15 cellular contexts compared by ENCODE assay signal in genomic region chr5:4879075-4879474, GRCh38.
A peak's percentile ranks its signal among the peaks of the same experiment; 100 is the strongest.
DNase-seq lines count a peak whose midpoint lies in the region; ATAC-seq, FAIRE-seq and TF ChIP-seq lines count a peak whose summit lies in the region.
"Had no signal": no experiment of that assay in that cellular context is flagged by ENCODE, and none has a peak within 500 bp of the region (broad histone marks: within the 10 kb centered on the region; RNA-seq: fewer than 3 reads in every experiment).

No MANE protein-coding gene starts in this region.

- peak overlapping the region; percentile 19 for H2BK15ac ChIP-seq in neuronal stem cell (ENCODE audit: low read length)

- no peaks in the 10 kb centered on the region for H3K36me3 ChIP-seq in HCT116 (ENCODE audit: control insufficient read depth in 1 of 2, insufficient read depth in 2 of 2, low read length in 2 of 2)
- no peaks in the 10 kb centered on the region for H3K36me3 ChIP-seq in Panc1 (ENCODE audit: control insufficient read depth, insufficient read depth, low read length)
- no peaks in the 10 kb centered on the region for H3K36me3 ChIP-seq in neuronal stem cell (replicated peaks in 1 of 2; ENCODE audit: control insufficient read depth in 2 of 2, insufficient read depth in 2 of 2, low read length in 2 of 2)
- no peaks in the 10 kb centered on the region for H3K36me3 ChIP-seq in vagina
- H3K36me3 ChIP-seq: BLaER1 treated with 17β-estradiol and CSF1 and Interleukin-3, amounts not matched to agents 10 nM and 100 nM had no signal

- H3K4me2 ChIP-seq in HCT116 (ENCODE audit: low read length) (no peak overlapping the region), neuronal stem cell (ENCODE audit: insufficient read depth, low read length, poor library complexity, severe bottlenecking) (no peak overlapping the region)
- H3K4me2 ChIP-seq: A549; BLaER1 treated with 17β-estradiol and CSF1 and Interleukin-3, amounts not matched to agents 10 nM and 100 nM had no signal

- no peak overlapping the region for H2BK120ac ChIP-seq in neuronal stem cell (ENCODE audit: low read depth, low read length)

- in situ Hi-C loops in Panc1 (cut with HindIII; ENCODE audit: low pct_unique_long_range_greater_than_20kb, low sequenced_read_pairs), result no loop called here

- RAD21 ChIA-PET in HCT116 (lab: Charles Lee; ENCODE audit: low non-redundant PET in 1 of 2, low total read pairs in 2 of 2, uncharacterized antibody in 2 of 2, unreplicated experiment in 2 of 2), result interaction anchor here (0.6 to 0.9 kb wide), 3 partner anchors 63 to 516 kb away, joined by 3 read pairs; no protein-coding TSS in a partner anchor

- POLR2A ChIA-PET in HCT116 (lab: Charles Lee) (no interaction called here), Panc1 (lab: Charles Lee) (no interaction called here)

- no peak for TF ChIP-seq CTCF in HCT116 (IDR thresholded peaks at IDR 0.05 in 2 of 3, conservative IDR thresholded peaks at IDR 0.05 in 1 of 3; ENCODE audit: borderline replicate concordance in 1 of 3, insufficient read depth in 1 of 3, low read depth in 2 of 3, low read length in 2 of 3)
- no peak for TF ChIP-seq CTCF in Panc1 (IDR thresholded peaks at IDR 0.05)
- TF ChIP-seq CTCF in vagina (IDR thresholded peaks at IDR 0.05), result no peak

- H3K27me3 ChIP-seq in HCT116 (ENCODE audit: insufficient read depth, low read length) (peaks cover 5% of the 10 kb centered on the region; the same call in 1 of the 2 replicates), Panc1 (ENCODE audit: control insufficient read depth, insufficient read depth, low read length) (peaks cover 2% of the 10 kb centered on the region; the same call in 1 of the 2 replicates), neuronal stem cell (ENCODE audit: control insufficient read depth in 3 of 3, insufficient read depth in 3 of 3, low read depth in 1 of 3, low read length in 3 of 3) (no peaks in the 10 kb centered on the region), vagina (no peaks in the 10 kb centered on the region)
- H3K27me3 ChIP-seq: BLaER1 treated with 17β-estradiol and CSF1 and Interleukin-3, amounts not matched to agents 10 nM and 100 nM had no signal

- H4K20me1 ChIP-seq in HCT116 (ENCODE audit: insufficient read depth), result no peaks in the 10 kb centered on the region

- H3K9ac ChIP-seq in HCT116 (ENCODE audit: low read length) (no peak overlapping the region), neuronal stem cell (ENCODE audit: low read depth, low read length, poor library complexity) (peak overlapping the region; percentile 44)
- H3K9ac ChIP-seq: BLaER1 treated with 17β-estradiol and CSF1 and Interleukin-3, amounts not matched to agents 10 nM and 100 nM had no signal

- H3K14ac ChIP-seq in neuronal stem cell (ENCODE audit: low read length), result no peak overlapping the region

- no peak overlapping the region for H4K8ac ChIP-seq in neuronal stem cell (ENCODE audit: low read depth, low read length)

- H3K79me2 ChIP-seq in HCT116 (ENCODE audit: insufficient read depth, low read length), result no peaks in the 10 kb centered on the region

- TF ChIP-seq POLR2A in HCT116 (IDR thresholded peaks at IDR 0.05; ENCODE audit: borderline replicate concordance, extremely low read depth, insufficient read depth, insufficient read length), result no peak
- no peak for TF ChIP-seq POLR2A in vagina (IDR thresholded peaks at IDR 0.05)

- BruUV-seq in HCT116 (replicated peaks; lab: Mats Ljungman, UMichigan) (no TSS peak), Panc1 (replicated peaks; lab: Mats Ljungman, UMichigan) (no TSS peak)

- H2AFZ ChIP-seq in HCT116 (ENCODE audit: low read depth, low read length, poor library complexity, severe bottlenecking) (no peak overlapping the region), neuronal stem cell (ENCODE audit: low read length) (no peak overlapping the region)

- H3K27ac ChIP-seq in HCT116 (ENCODE audit: low read depth, low read length) (no peak overlapping the region), Panc1 (ENCODE audit: low read length) (no peak overlapping the region), neuronal stem cell (replicated peaks; ENCODE audit: low read length) (no peak overlapping the region), vagina (no peak overlapping the region)
- H3K27ac ChIP-seq: 22Rv1; A549; BLaER1 treated with 17β-estradiol and CSF1 and Interleukin-3, amounts not matched to agents 10 nM and 100 nM; C4-2B had no signal

- H2BK12ac ChIP-seq in neuronal stem cell (ENCODE audit: low read length), result peak overlapping the region; percentile 8

- H2BK5ac ChIP-seq in neuronal stem cell (ENCODE audit: low read length), result no peak overlapping the region

- no CpG with 5 or more reads among the region's 10 CpGs for WGBS in neuronal stem cell (ENCODE audit: extremely low coverage in 2 of 2, insufficient read length in 2 of 2, insufficient replicate concordance in 1 of 2), 2 donors

- CTCF ChIA-PET in HCT116 (lab: Charles Lee) (interaction anchor here (0.7 to 1.5 kb wide), 6 partner anchors 62 to 587 kb away, joined by 3 to 14 read pairs (median 4); partner anchors contain the start of gene ICE1), Panc1 (lab: Charles Lee) (interaction anchor here (1.0 to 1.1 kb wide), 2 partner anchors 540 to 542 kb away, joined by 3 to 8 read pairs; no protein-coding TSS in a partner anchor)

- H3K9me3 ChIP-seq in HCT116 (ENCODE audit: control insufficient read depth in 1 of 2, insufficient read depth in 1 of 2, low read depth in 1 of 2, low read length in 2 of 2) (no peaks in the 10 kb centered on the region), Panc1 (ENCODE audit: control insufficient read depth, insufficient read depth, low read depth, low read length) (no peaks in the 10 kb centered on the region), neuronal stem cell (replicated peaks in 1 of 2; ENCODE audit: control insufficient read depth in 2 of 2, insufficient read depth in 1 of 2, low read depth in 1 of 2, low read length in 2 of 2) (no peaks in the 10 kb centered on the region), vagina (no peaks in the 10 kb centered on the region)
- H3K9me3 ChIP-seq: A549; BLaER1 treated with 17β-estradiol and CSF1 and Interleukin-3, amounts not matched to agents 10 nM and 100 nM; Caco-2 had no signal

- FAIRE-seq in HTR-8/SVneo (lab: Jason Lieb, UNC), result no peak
- FAIRE-seq: D721Med, G401.6 had no signal

- H4K91ac ChIP-seq in neuronal stem cell (ENCODE audit: low read depth, low read length, poor library complexity), result no peak overlapping the region

- no peaks in the 10 kb centered on the region for H3K79me1 ChIP-seq in neuronal stem cell (ENCODE audit: low read depth, low read length)

- TF ChIP-seq RAD21 in HCT116 (IDR thresholded peaks at IDR 0.05; ENCODE audit: low read depth), result no peak

- intact Hi-C loops in HCT116 (cut with micrococcal nuclease) (loop anchor here (1.0 kb wide), 2 partner anchors 63 to 540 kb away; no protein-coding TSS in a partner anchor), Panc1 (cut with micrococcal nuclease; ENCODE audit: unreplicated experiment) (loop anchor here (1.0 to 2.0 kb wide), 2 partner anchors 262 to 540 kb away; partner anchors contain the start of gene ADAMTS16), vagina (cut with DNase I) (loop anchor here (5.0 kb wide), 1 partner anchor 63 kb away; no protein-coding TSS in a partner anchor)

- no peak overlapping the region for H3K4me3 ChIP-seq in HCT116 (replicated peaks in 1 of 2; ENCODE audit: low read depth in 1 of 2, low read length in 2 of 2)
- no peak overlapping the region for H3K4me3 ChIP-seq in Panc1 (ENCODE audit: low read depth in 2 of 2, low read length in 2 of 2)
- H3K4me3 ChIP-seq in neuronal stem cell (ENCODE audit: low read length in 2 of 2), result no peak overlapping the region
- no peak overlapping the region for H3K4me3 ChIP-seq in vagina
- H3K4me3 ChIP-seq: A549; BLaER1 treated with 17β-estradiol and CSF1 and Interleukin-3, amounts not matched to agents 10 nM and 100 nM had no signal

- no peaks in the 10 kb centered on the region for H3K9me2 ChIP-seq in HCT116 (ENCODE audit: insufficient read depth)

- ATAC-seq in HCT116 (0 out of 2 replicates have a peak, but pooled peaks have one; percentile 16), Panc1 (peak; percentile 16; the same call in 1 of the 2 replicates)
- ATAC-seq: CD8-positive, alpha-beta T cell had no signal

- no peak overlapping the region for H3K18ac ChIP-seq in neuronal stem cell (ENCODE audit: low read length)

- DNase-seq in HCT116 (ENCODE audit: low read depth, low spot score) (no peak), Panc1 (ENCODE audit: low read depth, low spot score) (no peak), neuronal stem cell (ENCODE audit: low spot score) (no peak), vagina (ENCODE audit: extremely low spot score in 2 of 2) (peak; percentile 79 to 84), KG1 (lab: John Stamatoyannopoulos, UW) (no peak), HTR-8/SVneo (ENCODE audit: insufficient read length, low spot score) (no peak), DMS79 (lab: John Stamatoyannopoulos, UW) (no peak)

- no peak overlapping the region for H3K4ac ChIP-seq in neuronal stem cell (ENCODE audit: low read length)

- H3K23ac ChIP-seq in neuronal stem cell (ENCODE audit: low read depth, low read length, poor library complexity), result no peak overlapping the region

- H2AK5ac ChIP-seq in neuronal stem cell (ENCODE audit: low read depth, low read length), result no peak overlapping the region

- H3K4me1 ChIP-seq in HCT116 (ENCODE audit: control insufficient read depth in 1 of 2, insufficient read depth in 2 of 2, low read length in 2 of 2) (no peaks in the 10 kb centered on the region), Panc1 (ENCODE audit: control insufficient read depth, insufficient read depth, low read length) (no peaks in the 10 kb centered on the region), neuronal stem cell (ENCODE audit: control insufficient read depth in 2 of 2, insufficient read depth in 1 of 2, low read depth in 1 of 2, low read length in 2 of 2) (peaks cover 0 to 9% of the 10 kb centered on the region in 2 donors), vagina (no peaks in the 10 kb centered on the region)
- H3K4me1 ChIP-seq: A549, Caco-2 had no signal

TF ChIP-seq in HCT116, 20 proteins besides CTCF, POLR2A, EP300 and RAD21 (continues in another document):
- TF ChIP-seq CEBPB (IDR thresholded peaks at IDR 0.05; ENCODE audit: low read depth) (no peak), ZFX (IDR thresholded peaks at IDR 0.05) (no peak), SRF (IDR thresholded peaks at IDR 0.05; ENCODE audit: low read depth) (no peak), MAX (IDR thresholded peaks at IDR 0.05) (no peak), ELF1 (IDR thresholded peaks at IDR 0.05; ENCODE audit: borderline replicate concordance, low read depth) (no peak), EGR1 (IDR thresholded peaks at IDR 0.05; ENCODE audit: low read depth) (no peak), ZNF274 (IDR thresholded peaks at IDR 0.05; ENCODE audit: low read depth, low read length) (no peak), FOSL1 (IDR thresholded peaks at IDR 0.05; ENCODE audit: low read depth) (no peak)

Comparison
In these comparisons a context has a peak if more than half of its experiments do, and no peak if none do; other contexts are left out.
1. DNase-seq: peak in vagina (2 of 2); none in HCT116 (single experiment), Panc1 (single experiment), neuronal stem cell (single experiment), KG1 (single experiment), HTR-8/SVneo (single experiment) and DMS79 (single experiment).